In the genomic region with DNA sequence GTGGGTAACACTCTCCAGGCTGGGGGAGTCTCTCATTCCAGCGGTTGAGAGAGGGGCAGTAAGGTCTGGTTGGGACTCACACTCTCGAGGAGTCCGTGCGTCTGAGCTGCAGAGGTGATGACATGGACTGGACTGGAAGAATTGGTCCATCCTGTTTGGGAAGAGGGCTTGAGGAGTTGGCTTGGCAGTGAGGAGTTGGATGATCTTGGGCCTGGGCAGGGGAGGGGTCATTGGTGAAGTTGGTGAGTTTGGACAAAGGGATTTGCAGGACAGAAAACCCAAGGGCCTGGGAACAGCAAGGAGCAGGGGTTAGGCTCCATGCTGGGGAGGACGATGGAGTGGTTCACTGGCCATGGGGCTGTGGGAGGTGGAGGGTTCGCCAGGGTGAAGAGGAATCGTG, we compare ENCODE assay signal across 15 cellular contexts. TPM values are rescaled to one million over a fixed set of nuclear protein-coding genes. Genes with fewer than 3 reads are reported as not detected.
DNase-seq lines count a peak whose midpoint lies in the region; ATAC-seq, FAIRE-seq and TF ChIP-seq lines count a peak whose summit lies in the region.
"Had no signal": no experiment of that assay in that cellular context is flagged by ENCODE, and none has a peak within 500 bp of the region (broad histone marks: within the 10 kb centered on the region; RNA-seq: fewer than 3 reads in every experiment).

No MANE protein-coding gene starts in this region.

- in situ Hi-C loops in GM12878 (cut with MboI) = no loop called here

- intact Hi-C loops in GM12878 (cut with micrococcal nuclease; ENCODE audit: unreplicated experiment) (loop anchor here (10.0 kb wide), 2 partner anchors 238 to 388 kb away; no protein-coding TSS in a partner anchor), testis (cut with DNase I; ENCODE audit: low total_unique reads) (no loop called here)

- H3K4me1 ChIP-seq in GM12878 (ENCODE audit: control insufficient read depth, insufficient read depth, low read length) (peaks cover 9% of the 10 kb centered on the region), mucosa of stomach (ENCODE audit: control insufficient read depth, insufficient read depth, low read length) (peaks cover 78% of the 10 kb centered on the region), testis (peaks cover 74% of the 10 kb centered on the region)

- H3K4me2 ChIP-seq in GM12878 (ENCODE audit: control insufficient read depth, insufficient read depth) = peak overlapping the region; percentile 76

- H3K36me3 ChIP-seq in GM12878 (ENCODE audit: control insufficient read depth in 2 of 2, insufficient read depth in 2 of 2, low read length in 1 of 2) (peaks cover 2 to 12% of the 10 kb centered on the region in 2 experiments; a peak in 3 of 4 replicates), mucosa of stomach (ENCODE audit: control insufficient read depth, insufficient read depth, low read length) (no peaks in the 10 kb centered on the region), testis (ENCODE audit: low read depth, missing control alignments) (no peaks in the 10 kb centered on the region)

- H2AFZ ChIP-seq in GM12878 (ENCODE audit: control insufficient read depth, low read depth, low read length) = no peak overlapping the region

- TF ChIP-seq POLR2A in GM12878 (IDR thresholded peaks at IDR 0.05; ENCODE audit: low read depth, low read length) = no peak
- TF ChIP-seq POLR2A in testis (IDR thresholded peaks at IDR 0.05) = no peak

- H3K9ac ChIP-seq in GM12878 (ENCODE audit: control insufficient read depth, insufficient read depth, low read length) = no peak overlapping the region
- H3K9ac ChIP-seq in mucosa of stomach (ENCODE audit: low read length) = peak overlapping the region; percentile 42

- RAD21 ChIA-PET in GM12878 (lab: Charles Lee; ENCODE audit: unreplicated experiment) = interaction anchor here (0.5 to 1.5 kb wide), 2 partner anchors 23 to 37 kb away, joined by 3 read pairs; no protein-coding TSS in a partner anchor

- ATAC-seq in GM12878 (no peak), GM19397 (IDR thresholded peaks at IDR 0.05; ENCODE audit: unreplicated experiment) (no peak)
- ATAC-seq: A549 had no signal

- CTCF ChIA-PET in GM12878 (lab: Yijun Ruan, JAX) = no interaction called here

- H4K20me1 ChIP-seq in GM12878 (ENCODE audit: control insufficient read depth, insufficient read depth) = peaks cover 6% of the 10 kb centered on the region

- TF ChIP-seq EP300 in GM12878 (IDR thresholded peaks at IDR 0.05; ENCODE audit: borderline replicate concordance in 1 of 2, control insufficient read depth in 1 of 2, low read depth in 2 of 2, low read length in 2 of 2) = no peak

- peak overlapping the region; percentile 24 for H3K27ac Mint-ChIP-seq in activated naive CD4-positive, alpha-beta T cell treated with anti-CD3 and anti-CD28 coated beads, Interleukin-2, amount 50 U/mL, for 24 hours

- 84% methylated on average over 7 of the region's 7 CpGs for WGBS in GM12878 (ENCODE audit: insufficient coverage, insufficient replicate concordance, low lambda C conversion rate, missing lambda C conversion rate)
- WGBS in testis, 2 donors = 85 to 86% methylated on average over 7 of the region's 7 CpGs

- H3K27me3 ChIP-seq in GM12878 (replicated peaks in 1 of 2; ENCODE audit: control insufficient read depth in 2 of 2, insufficient read depth in 2 of 2, low read length in 1 of 2) (no peaks in the 10 kb centered on the region), mucosa of stomach (ENCODE audit: control insufficient read depth, insufficient read depth, low read length) (no peaks in the 10 kb centered on the region), testis (no peaks in the 10 kb centered on the region)

- POLR2A ChIA-PET in GM12878 (lab: Charles Lee) = interaction anchor here (0.8 to 1.0 kb wide), 2 partner anchors 12 to 13 kb away, joined by 3 read pairs; no protein-coding TSS in a partner anchor

- no peaks in the 10 kb centered on the region for H3K27me3 Mint-ChIP-seq in activated naive CD4-positive, alpha-beta T cell treated with anti-CD3 and anti-CD28 coated beads, Interleukin-2, amount 50 U/mL, for 24 hours
- H3K27me3 Mint-ChIP-seq: IgD-negative memory B cell had no signal

- H3K9me3 Mint-ChIP-seq in activated naive CD4-positive, alpha-beta T cell treated with anti-CD3 and anti-CD28 coated beads, Interleukin-2, amount 50 U/mL, for 24 hours = no peaks in the 10 kb centered on the region
- H3K9me3 Mint-ChIP-seq: IgD-negative memory B cell had no signal

- H3K4me3 Mint-ChIP-seq in activated naive CD4-positive, alpha-beta T cell treated with anti-CD3 and anti-CD28 coated beads, Interleukin-2, amount 50 U/mL, for 24 hours = peak overlapping the region; percentile 43

- peaks cover 82% of the 10 kb centered on the region for H3K4me1 Mint-ChIP-seq in activated naive CD4-positive, alpha-beta T cell treated with anti-CD3 and anti-CD28 coated beads, Interleukin-2, amount 50 U/mL, for 24 hours

- SMC1A ChIA-PET in GM12878 (lab: Charles Lee; ENCODE audit: uncharacterized antibody, unreplicated experiment) = no interaction called here

- TF ChIP-seq CTCF in GM12878 (IDR thresholded peaks at IDR 0.05 in 2 of 3, conservative IDR thresholded peaks at IDR 0.05 in 1 of 3; ENCODE audit: control insufficient read depth in 2 of 3, extremely low read depth in 1 of 3, insufficient read depth in 1 of 3, low read depth in 3 of 3, low read length in 3 of 3) = no peak
- TF ChIP-seq CTCF in testis (IDR thresholded peaks at IDR 0.05) = no peak

- peaks cover 73% of the 10 kb centered on the region for H3K79me2 ChIP-seq in GM12878 (ENCODE audit: control insufficient read depth, insufficient read depth, low read length)

- H3K4me3 ChIP-seq in GM12878 (peak overlapping the region; percentile 10; the same call in 1 of the 2 replicates), mucosa of stomach (ENCODE audit: low read length) (no peak overlapping the region), testis (no peak overlapping the region)
- H3K4me3 ChIP-seq: A549 had no signal

- BruUV-seq in GM12878 (replicated peaks; lab: Mats Ljungman, UMichigan) = no TSS peak

- peaks cover 7% of the 10 kb centered on the region for H3K36me3 Mint-ChIP-seq in activated naive CD4-positive, alpha-beta T cell treated with anti-CD3 and anti-CD28 coated beads, Interleukin-2, amount 50 U/mL, for 24 hours

- FAIRE-seq in GM12878 (lab: Jason Lieb, UNC) = no peak

- DNase-seq in activated naive CD4-positive, alpha-beta T cell (lab: John Stamatoyannopoulos, UW) = no peak
- DNase-seq in GM12878 (ENCODE audit: low read depth, low spot score) = no peak
- DNase-seq in substantia nigra (lab: John Stamatoyannopoulos, UW) = no peak
- no peak for DNase-seq in testis
- DNase-seq in NCI-H748 treated with DMSO at 0.1 percent for 48 hours (lab: John Stamatoyannopoulos, UW) = no peak
- DNase-seq: activated CD4-positive, CD25-positive, alpha-beta regulatory T cell treated with anti-CD3 and anti-CD28 coated beads, Interleukin-2, amount 50 U/mL, for 72 hours; activated T-cell treated with anti-CD3 and anti-CD28 coated beads, Interleukin-2, amount 50 U/mL, for 48 hours; NCI-H1105 treated with DMSO at 0.1 percent for 48 hours; NCI-H345; OCI-M1 had no signal

- TF ChIP-seq RAD21 in GM12878 (IDR thresholded peaks at IDR 0.05; ENCODE audit: insufficient read depth, low read depth, low read length) = no peak

- H3K9me3 ChIP-seq in GM12878 (replicated peaks; ENCODE audit: control insufficient read depth, insufficient read depth, low read length) (no peaks in the 10 kb centered on the region), mucosa of stomach (ENCODE audit: control insufficient read depth, low read length) (no peaks in the 10 kb centered on the region), testis (no peaks in the 10 kb centered on the region)
- H3K9me3 ChIP-seq: A549 had no signal

- H3K27ac ChIP-seq in GM12878 (ENCODE audit: control insufficient read depth, insufficient read depth) (no peak overlapping the region), substantia nigra (ENCODE audit: low read depth, low read length, poor library complexity, severe bottlenecking) (peak overlapping the region; percentile 11), testis (no peak overlapping the region)

RNA-seq across cellular contexts. Expression of a gene that starts 3.7 kb away (rescaled TPM):
- total RNA-seq in GM12878 (2013; cell fraction: nucleolus; rRNA removed) = 40.0 and 40.4 TPM in 2 replicates
- 18.3 and 21.3 TPM in 2 replicates for total RNA-seq in GM12878 (2014; rRNA removed)
- total RNA-seq in GM12878 (2014; rRNA removed; fragmentation: Illumina TruSeq; extraction: Trizol) = 4.0 and 5.1 TPM in 2 replicates
- 15.8 and 20.9 TPM in 2 replicates for total RNA-seq in GM12878 (2021)
- polyA plus RNA-seq in GM12878 (2011; ENCODE audit: low read depth) = 2.2 TPM
- polyA plus RNA-seq in GM12878 (2011; rRNA removed) = 5.5 and 9.5 TPM in 2 replicates
- polyA plus RNA-seq in GM12878 (2011; cell fraction: cytosol; rRNA removed) = 10.6 and 16.8 TPM in 2 replicates
- polyA plus RNA-seq in GM12878 (2011; cell fraction: nucleus; rRNA removed) = 80.7 and 84.7 TPM in 2 replicates
- polyA plus RNA-seq in GM12878 (2012) = 9.0 and 17.0 TPM in 2 replicates
- polyA plus RNA-seq in GM12878 (2014; fragmentation: Illumina TruSeq; extraction: Trizol) = 0.63 and 1.9 TPM in 2 replicates
- polyA plus RNA-seq in GM12878 (2014; fragmentation: Nextera tagmentation; extraction: Ambion mirVana) = under 1 TPM in 1 of 2 experiments, not detected in 1; 0.09 TPM
- 17.5 and 20.7 TPM in 2 replicates for polyA plus RNA-seq in GM12878 (2014; rRNA removed)
- 1 to 10 TPM; 2.2 to 4.1 TPM for polyA plus RNA-seq in GM12878 (2016; fragmentation: Nextera tagmentation; extraction: Ambion mirVana)
- polyA minus RNA-seq in GM12878 (2011; rRNA and poly(A)+ RNA removed) = 5.9 and 11.1 TPM in 2 replicates
- polyA minus RNA-seq in GM12878 (2011; cell fraction: cytosol; rRNA and poly(A)+ RNA removed) = 4.5 and 8.8 TPM in 2 replicates
- 12.8 and 20.3 TPM in 2 replicates for polyA minus RNA-seq in GM12878 (2011; cell fraction: nucleus; rRNA and poly(A)+ RNA removed)
- total RNA-seq in testis = 10 to 100 TPM; 82.5 to 83.0 TPM
- polyA plus RNA-seq in testis (ENCODE audit: insufficient read depth, low read depth, low replicate concordance) = 28.5 TPM

RNA-seq across cellular contexts. Expression of a gene that starts 17.6 kb away (rescaled TPM):
- total RNA-seq in GM12878 (2013; cell fraction: nucleolus; rRNA removed) = 29.8 and 32.3 TPM in 2 replicates
- total RNA-seq in GM12878 (2014; rRNA removed) (36.9 and 44.8 TPM in 2 replicates), GM12878 (2014; rRNA removed; fragmentation: Illumina TruSeq; extraction: Trizol) (25.2 and 26.5 TPM in 2 replicates), GM12878 (2021) (42.4 and 45.0 TPM in 2 replicates), testis (10 to 100 TPM in 1 of 2 donors, 1 to 10 TPM in 1; 7.6 to 13.5 TPM)
- polyA plus RNA-seq in GM12878 (2011; ENCODE audit: low read depth) = 50.7 TPM
- polyA plus RNA-seq in GM12878 (2011; rRNA removed) (27.5 and 43.3 TPM in 2 replicates), GM12878 (2014; fragmentation: Illumina TruSeq; extraction: Trizol) (11.7 and 21.1 TPM in 2 replicates), GM12878 (2014; fragmentation: Nextera tagmentation; extraction: Ambion mirVana) (10 to 100 TPM; 51.6 to 55.3 TPM), GM12878 (2014; rRNA removed) (43.9 and 48.5 TPM in 2 replicates), GM12878 (2016; fragmentation: Nextera tagmentation; extraction: Ambion mirVana) (10 to 100 TPM; 75.5 to 76.7 TPM), testis (ENCODE audit: insufficient read depth, low read depth, low replicate concordance) (9.7 TPM)
- polyA plus RNA-seq in GM12878 (2011; cell fraction: cytosol; rRNA removed) = 75.3 and 80.0 TPM in 2 replicates
- 104 and 138 TPM in 2 replicates for polyA plus RNA-seq in GM12878 (2011; cell fraction: nucleus; rRNA removed)
- 42.3 and 52.6 TPM in 2 replicates for polyA plus RNA-seq in GM12878 (2012)
- 12.9 and 37.6 TPM in 2 replicates for polyA minus RNA-seq in GM12878 (2011; rRNA and poly(A)+ RNA removed)
- polyA minus RNA-seq in GM12878 (2011; cell fraction: cytosol; rRNA and poly(A)+ RNA removed) = 13.3 and 22.1 TPM in 2 replicates
- 12.8 and 21.5 TPM in 2 replicates for polyA minus RNA-seq in GM12878 (2011; cell fraction: nucleus; rRNA and poly(A)+ RNA removed)

RNA-seq across cellular contexts. Expression of a gene that starts 20.4 kb away (rescaled TPM):
- total RNA-seq in GM12878 (2013; cell fraction: nucleolus; rRNA removed) = 5.5 and 7.7 TPM in 2 replicates
- total RNA-seq in GM12878 (2014; rRNA removed) = 2.0 and 3.5 TPM in 2 replicates
- 0.83 and 0.98 TPM in 2 replicates for total RNA-seq in GM12878 (2014; rRNA removed; fragmentation: Illumina TruSeq; extraction: Trizol)
- total RNA-seq in GM12878 (2021) = 21.3 and 23.5 TPM in 2 replicates
- polyA plus RNA-seq in GM12878 (2011; ENCODE audit: low read depth) = 3.8 TPM
- polyA plus RNA-seq in GM12878 (2011; rRNA removed) = 0.24 and 0.92 TPM in 2 replicates
- 2.8 and 2.9 TPM in 2 replicates for polyA plus RNA-seq in GM12878 (2011; cell fraction: cytosol; rRNA removed)
- polyA plus RNA-seq in GM12878 (2011; cell fraction: nucleus; rRNA removed) = 8.0 and 12.0 TPM in 2 replicates
- 12.1 and 14.3 TPM in 2 replicates for polyA plus RNA-seq in GM12878 (2012)
- polyA plus RNA-seq in GM12878 (2014; fragmentation: Illumina TruSeq; extraction: Trizol) = 0.53 TPM in 1 of 2 replicates, not detected in the other
- under 1 TPM in 1 of 2 experiments, not detected in 1; 0.44 TPM for polyA plus RNA-seq in GM12878 (2014; fragmentation: Nextera tagmentation; extraction: Ambion mirVana)
- 7.5 and 11.8 TPM in 2 replicates for polyA plus RNA-seq in GM12878 (2014; rRNA removed)
- 10 to 100 TPM; 21.9 to 23.6 TPM for polyA plus RNA-seq in GM12878 (2016; fragmentation: Nextera tagmentation; extraction: Ambion mirVana)
- polyA minus RNA-seq in GM12878 (2011; rRNA and poly(A)+ RNA removed) = 0.66 and 4.7 TPM in 2 replicates
- 7.4 and 9.8 TPM in 2 replicates for polyA minus RNA-seq in GM12878 (2011; cell fraction: cytosol; rRNA and poly(A)+ RNA removed)
- 3.3 and 9.2 TPM in 2 replicates for polyA minus RNA-seq in GM12878 (2011; cell fraction: nucleus; rRNA and poly(A)+ RNA removed)
- 1 to 10 TPM; 5.8 to 6.7 TPM for total RNA-seq in testis
- 3.0 TPM for polyA plus RNA-seq in testis (ENCODE audit: insufficient read depth, low read depth, low replicate concordance)

RNA-seq across cellular contexts. Expression of a gene that starts 57.9 kb away (rescaled TPM):
- total RNA-seq in GM12878 (2013; cell fraction: nucleolus; rRNA removed) = 116 and 141 TPM in 2 replicates
- total RNA-seq in GM12878 (2014; rRNA removed) = 28.5 and 28.9 TPM in 2 replicates
- 31.9 and 33.6 TPM in 2 replicates for total RNA-seq in GM12878 (2014; rRNA removed; fragmentation: Illumina TruSeq; extraction: Trizol)
- 66.7 and 75.8 TPM in 2 replicates for total RNA-seq in GM12878 (2021)
- polyA plus RNA-seq in GM12878 (2011; ENCODE audit: low read depth) = 32.0 TPM
- polyA plus RNA-seq in GM12878 (2011; rRNA removed) = 24.6 and 40.4 TPM in 2 replicates
- 19.2 and 19.5 TPM in 2 replicates for polyA plus RNA-seq in GM12878 (2011; cell fraction: cytosol; rRNA removed)
- polyA plus RNA-seq in GM12878 (2011; cell fraction: nucleus; rRNA removed) = 208 and 258 TPM in 2 replicates
- polyA plus RNA-seq in GM12878 (2012) = 58.3 and 93.7 TPM in 2 replicates
- 20.2 and 37.2 TPM in 2 replicates for polyA plus RNA-seq in GM12878 (2014; fragmentation: Illumina TruSeq; extraction: Trizol)
- 1 to 10 TPM in 1 of 2 experiments, under 1 TPM in 1; 0.68 to 2.3 TPM for polyA plus RNA-seq in GM12878 (2014; fragmentation: Nextera tagmentation; extraction: Ambion mirVana)
- polyA plus RNA-seq in GM12878 (2014; rRNA removed) = 62.5 and 80.2 TPM in 2 replicates
- polyA plus RNA-seq in GM12878 (2016; fragmentation: Nextera tagmentation; extraction: Ambion mirVana) = 10 to 100 TPM; 18.5 to 23.6 TPM
- 23.8 and 26.4 TPM in 2 replicates for polyA minus RNA-seq in GM12878 (2011; rRNA and poly(A)+ RNA removed)
- polyA minus RNA-seq in GM12878 (2011; cell fraction: cytosol; rRNA and poly(A)+ RNA removed) = 7.9 and 9.6 TPM in 2 replicates
- polyA minus RNA-seq in GM12878 (2011; cell fraction: nucleus; rRNA and poly(A)+ RNA removed) = 20.9 and 53.9 TPM in 2 replicates
- 100 to 1,000 TPM; 113 to 132 TPM for total RNA-seq in testis
- polyA plus RNA-seq in testis (ENCODE audit: insufficient read depth, low read depth, low replicate concordance) = 76.1 TPM
